8 cellular contexts compared by ENCODE assay signal in the genomic region with DNA sequence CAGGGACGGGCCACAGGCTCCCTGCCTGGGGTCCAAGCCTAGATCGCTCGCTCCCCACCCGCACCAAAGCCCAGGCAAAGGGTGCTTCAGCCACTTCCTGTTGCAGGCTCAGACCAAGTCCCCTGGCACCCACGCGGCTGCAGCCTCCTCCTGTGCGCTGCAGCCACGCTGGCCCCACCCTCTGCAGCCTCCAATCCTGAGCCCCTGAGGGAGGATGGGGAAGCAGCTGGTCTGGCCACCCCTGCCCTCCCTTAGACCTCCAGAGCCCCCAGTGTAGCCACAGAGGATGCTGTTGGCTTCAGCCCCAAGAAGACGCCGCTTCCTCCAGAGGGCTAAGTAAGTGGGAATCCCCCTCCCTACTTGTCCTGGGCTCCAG. TPM values are rescaled to one million over a fixed set of nuclear protein-coding genes. Genes with fewer than 3 reads are reported as not detected.
DNase-seq lines count a peak whose midpoint lies in the region; ATAC-seq and TF ChIP-seq lines count a peak whose summit lies in the region.

No MANE protein-coding gene starts in this region.

- no peaks in the 10 kb centered on the region for H3K27me3 Mint-ChIP-seq in stimulated activated naive CD8-positive, alpha-beta T cell treated with anti-CD3 and anti-CD28 coated beads, Interleukin-15, Interleukin-2, amounts not matched to agents 100 ng/mL and 50 ng/mL, for 24 hours

- H3K9me3 Mint-ChIP-seq in stimulated activated naive CD8-positive, alpha-beta T cell treated with anti-CD3 and anti-CD28 coated beads, Interleukin-15, Interleukin-2, amounts not matched to agents 100 ng/mL and 50 ng/mL, for 24 hours = no peaks in the 10 kb centered on the region

- no peak overlapping the region for H3K27ac Mint-ChIP-seq in stimulated activated naive CD8-positive, alpha-beta T cell treated with anti-CD3 and anti-CD28 coated beads, Interleukin-15, Interleukin-2, amounts not matched to agents 100 ng/mL and 50 ng/mL, for 24 hours

- DNase-seq in NCI-H2196 (lab: John Stamatoyannopoulos, UW; ENCODE audit: unreplicated experiment) (peak; percentile 11), NCI-H2196 treated with DMSO at 0.1 percent for 48 hours (lab: John Stamatoyannopoulos, UW; ENCODE audit: unreplicated experiment) (no peak), RWPE1 (ENCODE audit: low spot score) (no peak), heart left ventricle (peak; percentile 60 to 86 (median 73)), NCI-H345 treated with DMSO at 0.1 percent for 48 hours (lab: John Stamatoyannopoulos, UW; ENCODE audit: unreplicated experiment) (no peak)
- no peak for DNase-seq in activated CD4-positive, alpha-beta T cell treated with anti-CD3 and anti-CD28 coated beads, Interleukin-2, amount 50 U/mL, for 48 hours

- H3K4me3 ChIP-seq in heart left ventricle = peak overlapping the region in 9 of 12 donors; percentile 7 to 67 (median 58)

- no peak for TF ChIP-seq POLR2A in heart left ventricle (IDR thresholded peaks at IDR 0.05)

- peaks cover 0 to 19% (median 10%) of the 10 kb centered on the region in 9 donors for H3K36me3 ChIP-seq in heart left ventricle

- H3K27me3 ChIP-seq in heart left ventricle = no peaks in the 10 kb centered on the region

- intact Hi-C loops in heart left ventricle (cut with DNase I) = loop anchor here in 2 of 10 donors (10.0 kb wide), 1 partner anchor 82 kb away; the partner anchor contains the start of gene EIF4H (in 2 of the 2)

- no peaks in the 10 kb centered on the region for H3K9me3 ChIP-seq in heart left ventricle

- peaks cover 26% of the 10 kb centered on the region for H3K4me1 Mint-ChIP-seq in stimulated activated naive CD8-positive, alpha-beta T cell treated with anti-CD3 and anti-CD28 coated beads, Interleukin-15, Interleukin-2, amounts not matched to agents 100 ng/mL and 50 ng/mL, for 24 hours (ENCODE audit: low read depth)

- H3K27ac ChIP-seq in RWPE1 (peak overlapping the region; percentile 93), heart left ventricle (peak overlapping the region; percentile 29 to 91 (median 68))

- 38 to 49% (median 46%) methylated on average over 3 to 10 of the region's 10 CpGs for WGBS in heart left ventricle, 4 donors

- H3K4me1 ChIP-seq in heart left ventricle = peaks cover 2 to 35% (median 29%) of the 10 kb centered on the region in 12 donors

- peak overlapping the region; percentile 70 for H3K4me3 Mint-ChIP-seq in stimulated activated naive CD8-positive, alpha-beta T cell treated with anti-CD3 and anti-CD28 coated beads, Interleukin-15, Interleukin-2, amounts not matched to agents 100 ng/mL and 50 ng/mL, for 24 hours

- POLR2A ChIA-PET in RWPE1 (lab: Yijun Ruan, JAX; ENCODE audit: low non-redundant PET) = no interaction called here

- peak; percentile 62 for ATAC-seq in HG02763 (IDR thresholded peaks at IDR 0.05; ENCODE audit: unreplicated experiment)
- peak; percentile 23 to 76 (median 64) for ATAC-seq in heart left ventricle

- TF ChIP-seq CTCF in RWPE1 (conservative IDR thresholded peaks at IDR 0.05; ENCODE audit: low read depth) (no peak), heart left ventricle (IDR thresholded peaks at IDR 0.05) (no peak)

- peaks cover 8% of the 10 kb centered on the region for H3K36me3 Mint-ChIP-seq in stimulated activated naive CD8-positive, alpha-beta T cell treated with anti-CD3 and anti-CD28 coated beads, Interleukin-15, Interleukin-2, amounts not matched to agents 100 ng/mL and 50 ng/mL, for 24 hours (ENCODE audit: low read depth)

- CTCF ChIA-PET in RWPE1 (lab: Yijun Ruan, JAX) = interaction anchor here (0.6 kb wide), 1 partner anchor 96 kb away, joined by 3 read pairs; no protein-coding TSS in a partner anchor

RNA-seq across cellular contexts. Expression of gene LIMK1, which starts 9.3 kb away (rescaled TPM):
- 10 to 100 TPM in 7 of 9 donors, 1 to 10 TPM in 2; 9.3 to 23.2 (median 11.6) TPM for total RNA-seq in heart left ventricle
- polyA plus RNA-seq in heart left ventricle = 1 to 10 TPM; 6.3 to 9.3 TPM

Comparison
In these comparisons a context has a peak if more than half of its experiments do, and no peak if none do; other contexts are left out.
1. DNase-seq: peak in NCI-H2196 (single experiment) and heart left ventricle (5 of 5); none in NCI-H2196 treated with DMSO at 0.1 percent for 48 hours (single experiment), RWPE1 (single experiment), NCI-H345 treated with DMSO at 0.1 percent for 48 hours (single experiment) and activated CD4-positive, alpha-beta T cell treated with anti-CD3 and anti-CD28 coated beads, Interleukin-2, amount 50 U/mL, for 48 hours (0 of 2).